32 cellular contexts compared by ENCODE assay signal in the genomic region with DNA sequence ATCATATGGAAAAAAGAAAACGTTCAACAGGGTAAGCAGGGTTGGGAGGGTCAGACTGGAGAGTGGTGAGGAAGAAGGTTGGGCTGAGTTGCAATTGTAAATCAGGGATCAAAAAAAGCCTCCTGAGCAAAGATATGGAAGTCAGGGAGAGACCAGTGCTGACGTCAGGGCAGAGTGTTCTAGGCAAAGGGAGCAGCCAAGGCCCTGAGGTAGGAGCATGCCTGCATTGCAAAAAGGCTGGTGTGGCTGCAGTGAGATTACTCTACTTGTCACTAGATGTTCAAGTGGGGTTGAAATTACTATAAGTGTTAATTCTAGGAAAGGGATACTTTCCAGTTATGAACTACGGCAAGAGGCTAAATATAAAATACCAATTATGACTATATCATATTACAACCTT.
"Had no signal": no experiment of that assay in that cellular context is flagged by ENCODE, and none has a peak within 500 bp of the region (broad histone marks: within the 10 kb centered on the region; RNA-seq: fewer than 3 reads in every experiment).

No MANE protein-coding gene starts in this region.

- H3K27me3 ChIP-seq: body of pancreas, colonic mucosa, hepatocyte, neutrophil, suprapubic skin, tibial artery had no signal

- H3K36me3 ChIP-seq: colonic mucosa, esophagus squamous epithelium, neutrophil, prostate gland, suprapubic skin, tibial artery had no signal

- FAIRE-seq: endometrium, frontal cortex, TTC549 had no signal

- H3K4me3 ChIP-seq: body of pancreas, colonic mucosa, esophagus squamous epithelium, hepatocyte, lung, mucosa of descending colon, prostate gland, suprapubic skin, tibial artery had no signal

- H3K4me1 ChIP-seq: body of pancreas, colonic mucosa, esophagus squamous epithelium, prostate gland, suprapubic skin had no signal

- H3K27ac ChIP-seq: body of pancreas, colonic mucosa, epithelial cell of prostate, esophagus squamous epithelium, hepatocyte, neutrophil, prostate gland, suprapubic skin, tibial artery, VCaP had no signal

- DNase-seq: activated CD4-positive, alpha-beta T cell treated with anti-CD3 and anti-CD28 coated beads for 4 hours; activated CD4-positive, alpha-beta T cell treated with anti-CD3 and anti-CD28 coated beads, Interleukin-2, amount 50 U/mL, for 4 hours; activated naive CD4-positive, alpha-beta T cell; activated T-cell treated with anti-CD3 and anti-CD28 coated beads for 4 hours; activated T-cell treated with anti-CD3 and anti-CD28 coated beads, Interleukin-2, amount 50 U/mL, for 72 hours; aorta; body of pancreas; cerebellar nuclear complex; colonic mucosa; effector CD8-positive, alpha-beta T cell; esophagus squamous epithelium; islet precursor cell; left colon; mesendoderm; mucosa of descending colon; stimulated activated CD4-positive, alpha-beta T cell treated with anti-CD3 and anti-CD28 coated beads, Interleukin-15, amount 100 ng/mL, for 24 hours; stimulated activated CD4-positive, alpha-beta T cell treated with anti-CD3 and anti-CD28 coated beads, Interleukin-2, amount 100 ng/mL, for 24 hours; stimulated activated naive CD4-positive, alpha-beta T cell; SW 1271; T-helper 9 cell; tibial artery had no signal

- H2AFZ ChIP-seq: hepatocyte had no signal

- ATAC-seq: activated T-cell treated with anti-CD3 and anti-CD28 coated beads, Interleukin-2, amount 50 U/mL, for 72 hours; body of pancreas; left colon; mucosa of descending colon; natural killer cell treated with Interleukin-12 subunit alpha and Interleukin-12 subunit beta and Interleukin-15 and Interleukin-18, amount 100 ng/mL, for 72 hours had no signal

- H3K79me2 ChIP-seq: hepatocyte had no signal

- H3K9me3 ChIP-seq: body of pancreas, colonic mucosa, esophagus squamous epithelium, mucosa of descending colon, neutrophil, prostate gland, suprapubic skin, tibial artery had no signal

- H3K4me2 ChIP-seq: hepatocyte had no signal
